23 cellular contexts compared by ENCODE assay signal in genomic region chr14:63962896-63963295, GRCh38.
DNase-seq lines count a peak whose midpoint lies in the region; ATAC-seq and TF ChIP-seq lines count a peak whose summit lies in the region.
"Had no signal": no experiment of that assay in that cellular context is flagged by ENCODE, and none has a peak within 500 bp of the region (broad histone marks: within the 10 kb centered on the region; RNA-seq: fewer than 3 reads in every experiment).

No MANE protein-coding gene starts in this region.

- H3K18ac ChIP-seq in IMR-90 (ENCODE audit: low read depth, low read length) = no peak overlapping the region

- 0 out of 2 replicates have a peak overlapping the region, but pooled peaks have one; percentile 22 for H3K27ac Mint-ChIP-seq in WTC11
- H3K27ac Mint-ChIP-seq: CD8-positive, alpha-beta T cell; HFFc6 had no signal

- H3K56ac ChIP-seq in IMR-90 (ENCODE audit: extremely low read depth, insufficient read depth, low read length) = no peak overlapping the region

- H3K4me1 Mint-ChIP-seq in WTC11 = peaks cover 32% of the 10 kb centered on the region

- H2BK5ac ChIP-seq in IMR-90 (ENCODE audit: low read depth, low read length, poor library complexity, severe bottlenecking) = no peak overlapping the region

- no peak for TF ChIP-seq POLR2A in IMR-90 (IDR thresholded peaks at IDR 0.05; ENCODE audit: low read depth, low read length)

- no peak overlapping the region for H3K4me3 Mint-ChIP-seq in WTC11
- H3K4me3 Mint-ChIP-seq: CD8-positive, alpha-beta T cell; H9; HFFc6 had no signal

- no peaks in the 10 kb centered on the region for H3K36me3 ChIP-seq in IMR-90 (ENCODE audit: control insufficient read depth, insufficient read depth, low read length)
- H3K36me3 ChIP-seq: SJSA1 had no signal

- no peak overlapping the region for H2BK20ac ChIP-seq in IMR-90 (ENCODE audit: low read depth, low read length)

- no peak overlapping the region for H4K91ac ChIP-seq in IMR-90 (ENCODE audit: insufficient read depth, low read depth, low read length)

- H4K5ac ChIP-seq in IMR-90 (ENCODE audit: low read depth, low read length) = no peak overlapping the region

- H4K8ac ChIP-seq in IMR-90 (ENCODE audit: low read depth in 2 of 2, low read length in 2 of 2) = no peak overlapping the region

- no peaks in the 10 kb centered on the region for H3K79me1 ChIP-seq in IMR-90 (ENCODE audit: low read depth in 1 of 2, low read length in 2 of 2)

- TF ChIP-seq RAD21 in IMR-90 (IDR thresholded peaks at IDR 0.05; ENCODE audit: low read length) = no peak

- DNase-seq in AG04450 (ENCODE audit: low read depth, low spot score) (peak; percentile 26), IMR-90 (peak; percentile 61), WTC11 (ENCODE audit: low spot score) (no peak), left kidney (ENCODE audit: low read depth, low spot score) (peak; percentile 43), KBM-7 (no peak), EL (no peak)
- DNase-seq: 8988T; AML-193; C1 segment of cervical spinal cord; CD8-positive, alpha-beta T cell; H9; HFFc6; MV-4-11; NCI-H1417; NCI-H2029; NCI-H345; NCI-H524; NCI-H774; T-helper 1 cell had no signal

- in situ Hi-C loops in IMR-90 (cut with MboI; ENCODE audit: low sequenced_read_pairs) = no loop called here
- in situ Hi-C loops in KBM-7 (cut with MboI; ENCODE audit: low pct_unique_long_range_greater_than_20kb, low sequenced_read_pairs) = no loop called here

- no peak overlapping the region for H2BK120ac ChIP-seq in IMR-90 (ENCODE audit: low read depth, low read length)

- H2BK15ac ChIP-seq in IMR-90 (ENCODE audit: low read depth, low read length) = no peak overlapping the region

- H3K27ac ChIP-seq in AG04450 (ENCODE audit: low read depth, low read length) (no peak overlapping the region), IMR-90 (ENCODE audit: insufficient read depth, low read length) (no peak overlapping the region)
- H3K27ac ChIP-seq: KMS-11, SJSA1 had no signal

- H3K27me3 ChIP-seq in AG04450 (ENCODE audit: control insufficient read depth, insufficient read depth, low read length) (no peaks in the 10 kb centered on the region), IMR-90 (ENCODE audit: control insufficient read depth, insufficient read depth, low read length) (no peaks in the 10 kb centered on the region)
- H3K27me3 ChIP-seq: SJSA1 had no signal

- peaks cover 4% of the 10 kb centered on the region; the same call in 1 of the 2 replicates for H3K9me1 ChIP-seq in IMR-90 (ENCODE audit: insufficient read depth, low read length)

- no peaks in the 10 kb centered on the region for H3K27me3 Mint-ChIP-seq in WTC11 (ENCODE audit: low read depth)

- no peak for ATAC-seq in IMR-90 (ENCODE audit: low read depth)
- no peak for ATAC-seq in WTC11
- no peak for ATAC-seq in HG03196 (IDR thresholded peaks at IDR 0.05; ENCODE audit: unreplicated experiment)
- ATAC-seq in GM21717 (IDR thresholded peaks at IDR 0.05; ENCODE audit: unreplicated experiment) = no peak
- ATAC-seq: CD8-positive, alpha-beta T cell had no signal

- POLR2A ChIA-PET in AG04450 (lab: Yijun Ruan, JAX) (no interaction called here), IMR-90 (lab: Charles Lee; ENCODE audit: unreplicated experiment) (no interaction called here), WTC11 (lab: Charles Lee) (no interaction called here)

- dilution Hi-C loops in IMR-90 (cut with HindIII; ENCODE audit: low sequenced_read_pairs, unreplicated experiment) = no loop called here

- H3K9me3 ChIP-seq in AG04450 (ENCODE audit: control insufficient read depth, insufficient read depth, low read length) = no peaks in the 10 kb centered on the region
- no peaks in the 10 kb centered on the region for H3K9me3 ChIP-seq in IMR-90 (ENCODE audit: control insufficient read depth, insufficient read depth, low read length)
- H3K9me3 ChIP-seq: SJSA1 had no signal

- H3K4me2 ChIP-seq in IMR-90 (ENCODE audit: low read depth, low read length) = no peak overlapping the region
- H3K4me2 ChIP-seq: KMS-11 had no signal

- H3K9ac ChIP-seq in IMR-90 (ENCODE audit: low read depth, low read length) = no peak overlapping the region
- H3K9ac ChIP-seq: KMS-11 had no signal

- H3K4me3 ChIP-seq in AG04450 (ENCODE audit: low read depth, low read length) (no peak overlapping the region), IMR-90 (ENCODE audit: insufficient read depth, low read depth, low read length) (no peak overlapping the region)
- H3K4me3 ChIP-seq: SJSA1 had no signal

- H3K14ac ChIP-seq in IMR-90 (replicated peaks; ENCODE audit: low read depth, low read length) = no peak overlapping the region

- no TSS peak for BruUV-seq in IMR-90 (replicated peaks; lab: Mats Ljungman, UMichigan)

- H3K9me3 Mint-ChIP-seq in WTC11 = no peaks in the 10 kb centered on the region
- H3K9me3 Mint-ChIP-seq: CD8-positive, alpha-beta T cell; H9; HFFc6 had no signal

- no peak overlapping the region for H2AK5ac ChIP-seq in IMR-90 (ENCODE audit: low read depth, low read length)

- H3K4me1 ChIP-seq in IMR-90 (ENCODE audit: control insufficient read depth, insufficient read depth, low read length) = 0 out of 2 replicates have a peak, but pooled peaks cover 2% of the 10 kb centered on the region
- H3K4me1 ChIP-seq: SJSA1 had no signal

- intact Hi-C loops in IMR-90 (cut with micrococcal nuclease) = loop anchor here (10.0 kb wide), 1 partner anchor 108 kb away; the partner anchor contains the start of gene SYNE2

- WGBS in IMR-90 (ENCODE audit: extremely low coverage in 2 of 2, insufficient read length in 1 of 2), 2 experiments = no CpG with 5 or more reads among the region's 2 CpGs

- TF ChIP-seq CTCF in AG04450 (IDR thresholded peaks at IDR 0.05; ENCODE audit: low read depth, low read length) = no peak
- TF ChIP-seq CTCF in IMR-90 (conservative IDR thresholded peaks at IDR 0.05; ENCODE audit: low read depth, low read length) = no peak
- TF ChIP-seq CTCF in WTC11 (IDR thresholded peaks at IDR 0.05) = no peak

- H3K4ac ChIP-seq in IMR-90 (ENCODE audit: low read depth, low read length) = no peak overlapping the region

- no peaks in the 10 kb centered on the region for H4K20me1 ChIP-seq in IMR-90 (ENCODE audit: insufficient read depth, low read length)

- H3K36me3 Mint-ChIP-seq in WTC11 = peaks cover 3% of the 10 kb centered on the region; the same call in 1 of the 2 replicates

- no peak overlapping the region for H3K23ac ChIP-seq in IMR-90 (ENCODE audit: low read depth, low read length)

- no peak overlapping the region for H2AFZ ChIP-seq in IMR-90 (replicated peaks; ENCODE audit: low read length, poor library complexity)

- H2AK9ac ChIP-seq in IMR-90 (replicated peaks; ENCODE audit: low read depth, low read length, poor library complexity) = no peak overlapping the region

- CTCF ChIA-PET in AG04450 (lab: Charles Lee) (interaction anchor here (1.9 kb wide), 1 partner anchor 9 kb away, joined by 4 read pairs; no protein-coding TSS in a partner anchor), IMR-90 (lab: Yijun Ruan, JAX) (no interaction called here), WTC11 (lab: Charles Lee) (no interaction called here)

TF ChIP-seq in IMR-90, 13 proteins besides CTCF, POLR2A, EP300 and RAD21:
- TF ChIP-seq SMC3 (IDR thresholded peaks at IDR 0.05; ENCODE audit: low read depth, low read length) (no peak), ELK1 (IDR thresholded peaks at IDR 0.05; ENCODE audit: borderline replicate concordance, low read depth, low read length) (no peak), FOS (IDR thresholded peaks at IDR 0.05; ENCODE audit: low read depth, low read length) (no peak), CHD1 (IDR thresholded peaks at IDR 0.05; ENCODE audit: low read depth, low read length) (no peak), RCOR1 (IDR thresholded peaks at IDR 0.05; ENCODE audit: insufficient replicate concordance, low read length) (no peak)

TF ChIP-seq in WTC11, 78 proteins besides CTCF, POLR2A, EP300 and RAD21 (continues in another document):
- TF ChIP-seq AFF4 (CRISPR knock-in tag; IDR thresholded peaks at IDR 0.05; ENCODE audit: borderline replicate concordance) (no peak), ZNF317 (CRISPR knock-in tag; IDR thresholded peaks at IDR 0.05; ENCODE audit: borderline replicate concordance, low read depth) (no peak), ZNF416 (CRISPR knock-in tag; IDR thresholded peaks at IDR 0.05) (no peak), ATF2 (CRISPR knock-in tag; IDR thresholded peaks at IDR 0.05; ENCODE audit: borderline replicate concordance, low read depth) (no peak)

Comparison
In these comparisons a context has a peak if more than half of its experiments do, and no peak if none do; other contexts are left out.
1. DNase-seq: peak in AG04450 (single experiment), IMR-90 (single experiment) and left kidney (single experiment); none in WTC11 (single experiment), KBM-7 (single experiment) and EL (single experiment).